In genomic region chr16:20879175-20880053, GRCh38 we compare ENCODE assay signal across 9 cellular contexts. TPM values are rescaled to one million over a fixed set of nuclear protein-coding genes. Genes with fewer than 3 reads are reported as not detected.
A peak's percentile ranks its signal among the peaks of the same experiment; 100 is the strongest.
DNase-seq lines count a peak whose midpoint lies in the region; ATAC-seq, FAIRE-seq and TF ChIP-seq lines count a peak whose summit lies in the region.
"Had no signal": no experiment of that assay in that cellular context is flagged by ENCODE, and none has a peak within 500 bp of the region (broad histone marks: within the 10 kb centered on the region; RNA-seq: fewer than 3 reads in every experiment).

No MANE protein-coding gene starts in this region.

- DNase-seq in A549 (ENCODE audit: low read depth in 1 of 2, low spot score in 1 of 2) (peak; percentile 24 to 48), kidney glomerular epithelial cell (lab: John Stamatoyannopoulos, UW) (peak; percentile 92), NCI-H1417 treated with DMSO at 0.1 percent for 48 hours (lab: John Stamatoyannopoulos, UW) (no peak), NCI-H510A (lab: John Stamatoyannopoulos, UW) (no peak), nucleus accumbens (lab: John Stamatoyannopoulos, UW) (no peak)
- DNase-seq in activated T-helper 1 cell treated with anti-CD3 and anti-CD28 coated beads, Interleukin-12 subunit alpha, Interleukin-12 subunit beta, Interleukin-2, Interleukin-4 antibody, amounts not matched to agents 30 ng/mL and 10 ng/mL and 1 ng/mL, durations not matched to agents 14 hours and 24 hours and 36 hours (ENCODE audit: low spot score) = no peak
- DNase-seq in effector CD4-positive, alpha-beta T cell = no peak
- DNase-seq: DND-41 had no signal

- peaks cover 27% of the 10 kb centered on the region for H3K36me3 Mint-ChIP-seq in activated T-helper 1 cell treated with anti-CD3 and anti-CD28 coated beads, Interleukin-12 subunit alpha, Interleukin-12 subunit beta, Interleukin-2, Interleukin-4 antibody, amounts not matched to agents 30 ng/mL and 10 ng/mL and 1 ng/mL, durations not matched to agents 14 hours and 24 hours and 36 hours (ENCODE audit: low read depth)

- H3K4me1 ChIP-seq in A549 = peaks cover 69% of the 10 kb centered on the region

- no peaks in the 10 kb centered on the region for H3K9me3 Mint-ChIP-seq in activated T-helper 1 cell treated with anti-CD3 and anti-CD28 coated beads, Interleukin-12 subunit alpha, Interleukin-12 subunit beta, Interleukin-2, Interleukin-4 antibody, amounts not matched to agents 30 ng/mL and 10 ng/mL and 1 ng/mL, durations not matched to agents 14 hours and 24 hours and 36 hours

- ATAC-seq in A549 (peak; percentile 63 to 66; a peak in 4 of 6 replicates), GM21619 (IDR thresholded peaks at IDR 0.05; ENCODE audit: unreplicated experiment) (peak; percentile 43)

- POLR2A ChIA-PET in A549 (lab: Yijun Ruan, JAX) = no interaction called here

- no peaks in the 10 kb centered on the region for H3K9me3 ChIP-seq in A549

- no peak overlapping the region for H3K4me3 Mint-ChIP-seq in activated T-helper 1 cell treated with anti-CD3 and anti-CD28 coated beads, Interleukin-12 subunit alpha, Interleukin-12 subunit beta, Interleukin-2, Interleukin-4 antibody, amounts not matched to agents 30 ng/mL and 10 ng/mL and 1 ng/mL, durations not matched to agents 14 hours and 24 hours and 36 hours

- H3K27ac Mint-ChIP-seq in activated T-helper 1 cell treated with anti-CD3 and anti-CD28 coated beads, Interleukin-12 subunit alpha, Interleukin-12 subunit beta, Interleukin-2, Interleukin-4 antibody, amounts not matched to agents 30 ng/mL and 10 ng/mL and 1 ng/mL, durations not matched to agents 14 hours and 24 hours and 36 hours = peak overlapping the region; percentile 50

- H3K4me2 ChIP-seq in A549 = peak overlapping the region; percentile 67

- peaks cover 62% of the 10 kb centered on the region for H3K4me1 Mint-ChIP-seq in activated T-helper 1 cell treated with anti-CD3 and anti-CD28 coated beads, Interleukin-12 subunit alpha, Interleukin-12 subunit beta, Interleukin-2, Interleukin-4 antibody, amounts not matched to agents 30 ng/mL and 10 ng/mL and 1 ng/mL, durations not matched to agents 14 hours and 24 hours and 36 hours (ENCODE audit: low read depth)

- TF ChIP-seq POLR2A in A549 (IDR thresholded peaks at IDR 0.05; ENCODE audit: low read length) = no peak

- no peak for TF ChIP-seq EP300 in A549 (IDR thresholded peaks at IDR 0.05)

- no peak for TF ChIP-seq CTCF in A549 (IDR thresholded peaks at IDR 0.05)

- intact Hi-C loops in activated T-helper 1 cell treated with anti-CD3 and anti-CD28 coated beads, Interleukin-12 subunit alpha, Interleukin-12 subunit beta, Interleukin-2, Interleukin-4 antibody, amounts not matched to agents 30 ng/mL and 10 ng/mL and 1 ng/mL, durations not matched to agents 14 hours and 24 hours and 36 hours (cut with micrococcal nuclease) = no loop called here

- peak overlapping the region; percentile 55 to 80 for H3K27ac ChIP-seq in A549

- CTCF ChIA-PET in A549 (lab: Yijun Ruan, JAX) = interaction anchor here (0.6 to 1.2 kb wide), 2 partner anchors 14 to 25 kb away, joined by 3 read pairs; no protein-coding TSS in a partner anchor

- H3K4me3 ChIP-seq in A549 = no peak overlapping the region; the same call in 2 of the 3 replicates

- no peak for TF ChIP-seq RAD21 in A549 (conservative IDR thresholded peaks at IDR 0.05 in 1 of 2, IDR thresholded peaks at IDR 0.05 in 1 of 2)

- WGBS in A549 (ENCODE audit: missing lambda C conversion rate) = 24% methylated on average over 7 of the region's 7 CpGs

- FAIRE-seq in A549 (lab: Jason Lieb, UNC) = no peak

- peaks cover 2% of the 10 kb centered on the region for H3K27me3 Mint-ChIP-seq in activated T-helper 1 cell treated with anti-CD3 and anti-CD28 coated beads, Interleukin-12 subunit alpha, Interleukin-12 subunit beta, Interleukin-2, Interleukin-4 antibody, amounts not matched to agents 30 ng/mL and 10 ng/mL and 1 ng/mL, durations not matched to agents 14 hours and 24 hours and 36 hours (ENCODE audit: insufficient read depth)

TF ChIP-seq in A549, 52 proteins besides CTCF, POLR2A, EP300 and RAD21:
- TF ChIP-seq RFX5 (IDR thresholded peaks at IDR 0.05) = no peak
- no peak for TF ChIP-seq NFE2L2 (conservative IDR thresholded peaks at IDR 0.05; ENCODE audit: low read length)
- peak; percentile 47 for TF ChIP-seq JUNB (IDR thresholded peaks at IDR 0.05)
- no peak for TF ChIP-seq TFCP2L1 (CRISPR knock-in tag; IDR thresholded peaks at IDR 0.05)
- TF ChIP-seq RARB (CRISPR knock-in tag; IDR thresholded peaks at IDR 0.05) = no peak
- TF ChIP-seq TP53 (CRISPR knock-in tag; IDR thresholded peaks at IDR 0.05) = no peak
- TF ChIP-seq POLR2AphosphoS2 (conservative IDR thresholded peaks at IDR 0.05; ENCODE audit: low read length) = no peak
- TF ChIP-seq USF2 (IDR thresholded peaks at IDR 0.05) = no peak
- TF ChIP-seq FOSL2 (IDR thresholded peaks at IDR 0.05) = peak; percentile 48
- TF ChIP-seq FOSL2 (CRISPR knock-in tag; IDR thresholded peaks at IDR 0.05) = peak; percentile 78
- no peak for TF ChIP-seq SREBF2 (IDR thresholded peaks at IDR 0.05)
- TF ChIP-seq HEYL (CRISPR knock-in tag; IDR thresholded peaks at IDR 0.05) = no peak
- 0 out of 5 replicates have a peak, but pooled peaks of 1 of the 2 experiments have one; percentile 28 for TF ChIP-seq JUN (IDR thresholded peaks at IDR 0.05)
- TF ChIP-seq PBX3 (IDR thresholded peaks at IDR 0.05) = no peak
- no peak for TF ChIP-seq CHD4 (IDR thresholded peaks at IDR 0.05; ENCODE audit: borderline replicate concordance)
TF ChIP-seq in A549: peak in this region for 3.

RNA-seq across cellular contexts. Expression of gene DCUN1D3, which starts 20.7 kb away (rescaled TPM):
- polyA plus RNA-seq in A549 (2011; rRNA removed) = 7.2 and 7.5 TPM in 2 replicates
- polyA plus RNA-seq in A549 (2012; cell fraction: cytosol; rRNA removed) = 2.1 and 2.3 TPM in 2 replicates
- polyA plus RNA-seq in A549 (2012; cell fraction: nucleus; rRNA removed) = 2.0 and 3.5 TPM in 2 replicates
- polyA plus RNA-seq in A549 (2017; fragmentation: RNase III; extraction: RNeasy Plus Mini Kit Qiagen cat#74134 plus additional on column Dnase treatment) = 5.2 to 5.9 TPM (median 5.9 TPM) in 3 replicates
- polyA minus RNA-seq in A549 (2011; rRNA and poly(A)+ RNA removed) = 16.4 and 17.8 TPM in 2 replicates
- 14.5 and 16.7 TPM in 2 replicates for total RNA-seq in activated T-helper 1 cell treated with anti-CD3 and anti-CD28 coated beads, Interleukin-12 subunit alpha, Interleukin-12 subunit beta, Interleukin-2, Interleukin-4 antibody, amounts not matched to agents 30 ng/mL and 10 ng/mL and 1 ng/mL, durations not matched to agents 14 hours and 24 hours and 36 hours

RNA-seq across cellular contexts. Expression of gene LYRM1, which starts 21.2 kb away (rescaled TPM):
- polyA plus RNA-seq in A549 (2011; rRNA removed) (37.8 and 44.0 TPM in 2 replicates), A549 (2017; fragmentation: RNase III; extraction: RNeasy Plus Mini Kit Qiagen cat#74134 plus additional on column Dnase treatment) (38.6 to 48.8 TPM (median 40.6 TPM) in 3 replicates)
- 16.6 and 17.7 TPM in 2 replicates for polyA plus RNA-seq in A549 (2012; cell fraction: cytosol; rRNA removed)
- polyA plus RNA-seq in A549 (2012; cell fraction: nucleus; rRNA removed) = 3.8 and 6.5 TPM in 2 replicates
- 9.4 and 12.8 TPM in 2 replicates for polyA minus RNA-seq in A549 (2011; rRNA and poly(A)+ RNA removed)
- 21.2 and 23.7 TPM in 2 replicates for total RNA-seq in activated T-helper 1 cell treated with anti-CD3 and anti-CD28 coated beads, Interleukin-12 subunit alpha, Interleukin-12 subunit beta, Interleukin-2, Interleukin-4 antibody, amounts not matched to agents 30 ng/mL and 10 ng/mL and 1 ng/mL, durations not matched to agents 14 hours and 24 hours and 36 hours

Comparison
In these comparisons a context has a peak if more than half of its experiments do, and no peak if none do; other contexts are left out.
1. DNase-seq: peak in A549 (2 of 2) and kidney glomerular epithelial cell (single experiment); none in activated T-helper 1 cell treated with anti-CD3 and anti-CD28 coated beads, Interleukin-12 subunit alpha, Interleukin-12 subunit beta, Interleukin-2, Interleukin-4 antibody, amounts not matched to agents 30 ng/mL and 10 ng/mL and 1 ng/mL, durations not matched to agents 14 hours and 24 hours and 36 hours (single experiment), effector CD4-positive, alpha-beta T cell (single experiment), NCI-H1417 treated with DMSO at 0.1 percent for 48 hours (single experiment), NCI-H510A (single experiment) and nucleus accumbens (0 of 56).